Comparison of ENCODE assay signal across 1 cellular context in genomic region chr6:28981833-28982475, GRCh38.
A peak's percentile ranks its signal among the peaks of the same experiment; 100 is the strongest.
TF ChIP-seq lines count a peak whose summit lies in the region.

No MANE protein-coding gene starts in this region.

TF ChIP-seq in K562, 482 proteins besides CTCF, POLR2A, EP300 and RAD21 (continued from another document and continues in another):
- TF ChIP-seq, protein P1, sequence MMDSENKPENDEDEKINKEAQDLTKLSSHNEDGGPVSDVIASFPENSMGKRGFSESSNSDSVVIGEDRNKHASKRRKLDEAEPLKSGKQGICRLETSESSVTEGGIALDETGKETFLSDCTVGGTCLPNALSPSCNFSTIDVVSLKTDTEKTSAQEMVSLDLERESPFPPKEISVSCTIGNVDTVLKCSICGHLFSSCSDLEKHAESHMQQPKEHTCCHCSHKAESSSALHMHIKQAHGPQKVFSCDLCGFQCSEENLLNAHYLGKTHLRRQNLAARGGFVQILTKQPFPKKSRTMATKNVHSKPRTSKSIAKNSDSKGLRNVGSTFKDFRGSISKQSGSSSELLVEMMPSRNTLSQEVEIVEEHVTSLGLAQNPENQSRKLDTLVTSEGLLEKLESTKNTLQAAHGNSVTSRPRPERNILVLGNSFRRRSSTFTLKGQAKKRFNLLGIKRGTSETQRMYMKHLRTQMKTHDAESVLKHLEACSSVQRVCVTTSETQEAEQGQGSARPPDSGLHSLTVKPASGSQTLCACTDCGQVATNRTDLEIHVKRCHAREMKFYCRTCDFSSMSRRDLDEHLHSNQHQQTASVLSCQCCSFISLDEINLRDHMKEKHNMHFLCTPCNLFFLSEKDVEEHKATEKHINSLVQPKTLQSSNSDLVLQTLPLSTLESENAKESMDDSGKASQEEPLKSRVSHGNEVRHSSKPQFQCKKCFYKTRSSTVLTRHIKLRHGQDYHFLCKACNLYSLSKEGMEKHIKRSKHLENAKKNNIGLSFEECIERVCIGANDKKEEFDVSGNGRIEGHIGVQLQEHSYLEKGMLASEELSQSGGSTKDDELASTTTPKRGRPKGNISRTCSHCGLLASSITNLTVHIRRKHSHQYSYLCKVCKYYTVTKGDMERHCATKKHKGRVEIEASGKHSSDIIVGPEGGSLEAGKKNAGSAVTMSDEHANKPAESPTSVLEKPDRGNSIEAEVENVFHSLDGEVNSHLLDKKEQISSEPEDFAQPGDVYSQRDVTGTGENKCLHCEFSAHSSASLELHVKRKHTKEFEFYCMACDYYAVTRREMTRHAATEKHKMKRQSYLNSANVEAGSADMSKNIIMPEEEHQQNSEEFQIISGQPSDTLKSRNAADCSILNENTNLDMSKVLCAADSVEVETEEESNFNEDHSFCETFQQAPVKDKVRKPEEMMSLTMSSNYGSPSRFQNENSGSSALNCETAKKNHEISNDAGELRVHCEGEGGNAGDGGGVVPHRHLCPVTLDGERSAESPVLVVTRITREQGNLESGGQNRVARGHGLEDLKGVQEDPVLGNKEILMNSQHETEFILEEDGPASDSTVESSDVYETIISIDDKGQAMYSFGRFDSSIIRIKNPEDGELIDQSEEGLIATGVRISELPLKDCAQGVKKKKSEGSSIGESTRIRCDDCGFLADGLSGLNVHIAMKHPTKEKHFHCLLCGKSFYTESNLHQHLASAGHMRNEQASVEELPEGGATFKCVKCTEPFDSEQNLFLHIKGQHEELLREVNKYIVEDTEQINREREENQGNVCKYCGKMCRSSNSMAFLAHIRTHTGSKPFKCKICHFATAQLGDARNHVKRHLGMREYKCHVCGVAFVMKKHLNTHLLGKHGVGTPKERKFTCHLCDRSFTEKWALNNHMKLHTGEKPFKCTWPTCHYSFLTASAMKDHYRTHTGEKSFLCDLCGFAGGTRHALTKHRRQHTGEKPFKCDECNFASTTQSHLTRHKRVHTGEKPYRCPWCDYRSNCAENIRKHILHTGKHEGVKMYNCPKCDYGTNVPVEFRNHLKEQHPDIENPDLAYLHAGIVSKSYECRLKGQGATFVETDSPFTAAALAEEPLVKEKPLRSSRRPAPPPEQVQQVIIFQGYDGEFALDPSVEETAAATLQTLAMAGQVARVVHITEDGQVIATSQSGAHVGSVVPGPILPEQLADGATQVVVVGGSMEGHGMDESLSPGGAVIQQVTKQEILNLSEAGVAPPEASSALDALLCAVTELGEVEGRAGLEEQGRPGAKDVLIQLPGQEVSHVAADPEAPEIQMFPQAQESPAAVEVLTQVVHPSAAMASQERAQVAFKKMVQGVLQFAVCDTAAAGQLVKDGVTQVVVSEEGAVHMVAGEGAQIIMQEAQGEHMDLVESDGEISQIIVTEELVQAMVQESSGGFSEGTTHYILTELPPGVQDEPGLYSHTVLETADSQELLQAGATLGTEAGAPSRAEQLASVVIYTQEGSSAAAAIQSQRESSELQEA (IDR thresholded peaks at IDR 0.05; ENCODE audit: low read depth) = peak; percentile 82
- TF ChIP-seq PRDM10 (IDR thresholded peaks at IDR 0.05; ENCODE audit: partially characterized antibody) (no peak), BDP1 (IDR thresholded peaks at IDR 0.05; ENCODE audit: insufficient read depth, insufficient read length) (peak; percentile 92), ZNF274 (IDR thresholded peaks at IDR 0.05; ENCODE audit: borderline replicate concordance, low read depth, low read length) (no peak), POU5F1 (IDR thresholded peaks at IDR 0.05; ENCODE audit: borderline replicate concordance, low read depth, low read length, partially characterized antibody) (no peak), ZKSCAN1 (IDR thresholded peaks at IDR 0.05; ENCODE audit: low read depth, low read length) (no peak), ETV5 (CRISPR knock-in tag; IDR thresholded peaks at IDR 0.05; ENCODE audit: low read depth) (peak; percentile 62; the same call in 1 of the 2 replicates), ZNF263 (CRISPR knock-in tag; IDR thresholded peaks at IDR 0.05; ENCODE audit: borderline replicate concordance) (no peak), HDAC3 (IDR thresholded peaks at IDR 0.05; ENCODE audit: borderline replicate concordance, partially characterized antibody) (peak; percentile 26), ZNF77 (CRISPR knock-in tag; IDR thresholded peaks at IDR 0.05) (no peak), STAG1 (CRISPR knock-in tag; IDR thresholded peaks at IDR 0.05; ENCODE audit: borderline replicate concordance) (no peak), SNIP1 (IDR thresholded peaks at IDR 0.05; ENCODE audit: low read depth) (no peak), MGA (IDR thresholded peaks at IDR 0.05) (peak; percentile 10; the same call in 1 of the 2 replicates), XRCC4 (IDR thresholded peaks at IDR 0.05; ENCODE audit: extremely low read depth, insufficient read depth, insufficient read length) (no peak), ELF1 (tag; IDR thresholded peaks at IDR 0.05) (no peak), FOXJ2 (tag; IDR thresholded peaks at IDR 0.05) (peak; percentile 88), ELF4 (CRISPR knock-in tag; IDR thresholded peaks at IDR 0.05) (no peak), POLR2G (IDR thresholded peaks at IDR 0.05; ENCODE audit: low read depth, low read length) (no peak), MIER1 (IDR thresholded peaks at IDR 0.05; ENCODE audit: low read depth) (no peak), KDM1A (IDR thresholded peaks at IDR 0.05) (no peak), ZFP36 (IDR thresholded peaks at IDR 0.05; ENCODE audit: low read depth, low read length, partially characterized antibody) (peak; percentile 31), CBX5 (IDR thresholded peaks at IDR 0.05; ENCODE audit: borderline replicate concordance, low read depth) (no peak), TAF1 (IDR thresholded peaks at IDR 0.05; ENCODE audit: control insufficient read depth, extremely low read depth, insufficient read depth, low read length, severe bottlenecking) (no peak), ZNF408 (CRISPR knock-in tag; IDR thresholded peaks at IDR 0.05; ENCODE audit: low read depth) (no peak)
- TF ChIP-seq, protein P2, sequence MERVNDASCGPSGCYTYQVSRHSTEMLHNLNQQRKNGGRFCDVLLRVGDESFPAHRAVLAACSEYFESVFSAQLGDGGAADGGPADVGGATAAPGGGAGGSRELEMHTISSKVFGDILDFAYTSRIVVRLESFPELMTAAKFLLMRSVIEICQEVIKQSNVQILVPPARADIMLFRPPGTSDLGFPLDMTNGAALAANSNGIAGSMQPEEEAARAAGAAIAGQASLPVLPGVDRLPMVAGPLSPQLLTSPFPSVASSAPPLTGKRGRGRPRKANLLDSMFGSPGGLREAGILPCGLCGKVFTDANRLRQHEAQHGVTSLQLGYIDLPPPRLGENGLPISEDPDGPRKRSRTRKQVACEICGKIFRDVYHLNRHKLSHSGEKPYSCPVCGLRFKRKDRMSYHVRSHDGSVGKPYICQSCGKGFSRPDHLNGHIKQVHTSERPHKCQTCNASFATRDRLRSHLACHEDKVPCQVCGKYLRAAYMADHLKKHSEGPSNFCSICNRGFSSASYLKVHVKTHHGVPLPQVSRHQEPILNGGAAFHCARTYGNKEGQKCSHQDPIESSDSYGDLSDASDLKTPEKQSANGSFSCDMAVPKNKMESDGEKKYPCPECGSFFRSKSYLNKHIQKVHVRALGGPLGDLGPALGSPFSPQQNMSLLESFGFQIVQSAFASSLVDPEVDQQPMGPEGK (CRISPR knock-in tag; IDR thresholded peaks at IDR 0.05; ENCODE audit: borderline replicate concordance) = no peak
- TF ChIP-seq, protein P3, sequence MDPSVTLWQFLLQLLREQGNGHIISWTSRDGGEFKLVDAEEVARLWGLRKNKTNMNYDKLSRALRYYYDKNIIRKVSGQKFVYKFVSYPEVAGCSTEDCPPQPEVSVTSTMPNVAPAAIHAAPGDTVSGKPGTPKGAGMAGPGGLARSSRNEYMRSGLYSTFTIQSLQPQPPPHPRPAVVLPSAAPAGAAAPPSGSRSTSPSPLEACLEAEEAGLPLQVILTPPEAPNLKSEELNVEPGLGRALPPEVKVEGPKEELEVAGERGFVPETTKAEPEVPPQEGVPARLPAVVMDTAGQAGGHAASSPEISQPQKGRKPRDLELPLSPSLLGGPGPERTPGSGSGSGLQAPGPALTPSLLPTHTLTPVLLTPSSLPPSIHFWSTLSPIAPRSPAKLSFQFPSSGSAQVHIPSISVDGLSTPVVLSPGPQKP (CRISPR knock-in tag; IDR thresholded peaks at IDR 0.05) = no peak
